In genomic region chr13:48561461-48562224, GRCh38 we compare ENCODE assay signal across 12 cellular contexts. TPM values are rescaled to one million over a fixed set of nuclear protein-coding genes. Genes with fewer than 3 reads are reported as not detected.
DNase-seq lines count a peak whose midpoint lies in the region; ATAC-seq and TF ChIP-seq lines count a peak whose summit lies in the region.
"Had no signal": no experiment of that assay in that cellular context is flagged by ENCODE, and none has a peak within 500 bp of the region (broad histone marks: within the 10 kb centered on the region; RNA-seq: fewer than 3 reads in every experiment).

No MANE protein-coding gene starts in this region.

- H3K79me1 ChIP-seq in neuronal stem cell (ENCODE audit: low read depth, low read length) = no peaks in the 10 kb centered on the region

- H3K9ac ChIP-seq in neuronal stem cell (ENCODE audit: low read depth, low read length, poor library complexity) = no peak overlapping the region

- no peak overlapping the region for H2BK12ac ChIP-seq in neuronal stem cell (ENCODE audit: low read length)

- H3K4me3 ChIP-seq in spleen (peak overlapping the region in 1 of 8 donors; percentile 45), neuronal stem cell (ENCODE audit: low read length in 2 of 2) (no peak overlapping the region)
- H3K4me3 ChIP-seq: upper lobe of left lung had no signal

- no peak overlapping the region for H3K4ac ChIP-seq in neuronal stem cell (ENCODE audit: low read length)

- peak overlapping the region in 7 of 8 donors; percentile 60 to 83 (median 78) for H3K27ac ChIP-seq in spleen
- H3K27ac ChIP-seq in neuronal stem cell (replicated peaks; ENCODE audit: low read length) = no peak overlapping the region
- H3K27ac ChIP-seq: WERI-Rb-1 had no signal

- H3K9me3 ChIP-seq in spleen = peaks cover 0 to 5% (median 0%) of the 10 kb centered on the region in 8 donors
- no peaks in the 10 kb centered on the region for H3K9me3 ChIP-seq in neuronal stem cell (replicated peaks in 1 of 2; ENCODE audit: control insufficient read depth in 2 of 2, insufficient read depth in 1 of 2, low read depth in 1 of 2, low read length in 2 of 2)
- H3K9me3 ChIP-seq: upper lobe of left lung had no signal

- no peak overlapping the region for H4K91ac ChIP-seq in neuronal stem cell (ENCODE audit: low read depth, low read length, poor library complexity)

- H3K18ac ChIP-seq in neuronal stem cell (ENCODE audit: low read length) = no peak overlapping the region

- no peak overlapping the region for H3K23ac ChIP-seq in neuronal stem cell (ENCODE audit: low read depth, low read length, poor library complexity)

- peak in 1 of 11 experiments; percentile 15 for TF ChIP-seq CTCF in spleen (IDR thresholded peaks at IDR 0.05 in 8 of 11, conservative IDR thresholded peaks at IDR 0.05 in 3 of 11)

- peaks cover 23 to 52% (median 45%) of the 10 kb centered on the region in 6 donors for H3K4me1 ChIP-seq in spleen
- H3K4me1 ChIP-seq in neuronal stem cell (ENCODE audit: control insufficient read depth in 2 of 2, insufficient read depth in 1 of 2, low read depth in 1 of 2, low read length in 2 of 2) = no peaks in the 10 kb centered on the region

- H4K8ac ChIP-seq in neuronal stem cell (ENCODE audit: low read depth, low read length) = no peak overlapping the region

- DNase-seq in activated CD4-positive, alpha-beta T cell treated with anti-CD3 and anti-CD28 coated beads for 48 hours = peak; percentile 11
- DNase-seq in activated CD4-positive, alpha-beta T cell treated with anti-CD3 and anti-CD28 coated beads, Interleukin-2, amount 50 U/mL, for 1 hour = no peak
- DNase-seq in RPMI7951 (ENCODE audit: low read depth) = peak; percentile 77
- DNase-seq in spleen = no peak
- no peak for DNase-seq in central memory CD4-positive, alpha-beta T cell
- no peak for DNase-seq in neuronal stem cell (ENCODE audit: low spot score)
- DNase-seq in NCI-H1105 treated with DMSO at 0.1 percent for 48 hours (lab: John Stamatoyannopoulos, UW) = no peak
- DNase-seq: HCEC 1CT, NCI-H524 treated with DMSO at 0.1 percent for 48 hours, WERI-Rb-1 had no signal

- no peak overlapping the region for H3K14ac ChIP-seq in neuronal stem cell (ENCODE audit: low read length)

- no peak overlapping the region for H2AK5ac ChIP-seq in neuronal stem cell (ENCODE audit: low read depth, low read length)

- no peak overlapping the region for H2BK120ac ChIP-seq in neuronal stem cell (ENCODE audit: low read depth, low read length)

- ATAC-seq in HG02938 (IDR thresholded peaks at IDR 0.05; ENCODE audit: unreplicated experiment) = peak; percentile 1

- no peaks in the 10 kb centered on the region for H3K36me3 ChIP-seq in spleen
- no peaks in the 10 kb centered on the region for H3K36me3 ChIP-seq in neuronal stem cell (replicated peaks in 1 of 2; ENCODE audit: control insufficient read depth in 2 of 2, insufficient read depth in 2 of 2, low read length in 2 of 2)
- H3K36me3 ChIP-seq: upper lobe of left lung, WERI-Rb-1 had no signal

- WGBS in spleen, 5 donors = 11 to 30% (median 27%) methylated on average over 1 of the region's 1 CpG
- no CpG with 5 or more reads among the region's 1 CpG for WGBS in neuronal stem cell (ENCODE audit: extremely low coverage in 2 of 2, insufficient read length in 2 of 2, insufficient replicate concordance in 1 of 2), 2 donors

- H3K27me3 ChIP-seq in spleen (replicated peaks in 1 of 7) (peaks cover 0 to 84% (median 6%) of the 10 kb centered on the region in 7 donors), neuronal stem cell (ENCODE audit: control insufficient read depth in 3 of 3, insufficient read depth in 3 of 3, low read depth in 1 of 3, low read length in 3 of 3) (no peaks in the 10 kb centered on the region)
- H3K27me3 ChIP-seq: upper lobe of left lung had no signal

- H2AFZ ChIP-seq in neuronal stem cell (ENCODE audit: low read length) = no peak overlapping the region

- H2BK15ac ChIP-seq in neuronal stem cell (ENCODE audit: low read length) = no peak overlapping the region

- no peak overlapping the region for H3K4me2 ChIP-seq in neuronal stem cell (ENCODE audit: insufficient read depth, low read length, poor library complexity, severe bottlenecking)

- TF ChIP-seq POLR2A in spleen (IDR thresholded peaks at IDR 0.05) = no peak

- intact Hi-C loops in spleen (cut with DNase I; ENCODE audit: low total_unique reads) = no loop called here

- no peak overlapping the region for H2BK5ac ChIP-seq in neuronal stem cell (ENCODE audit: low read length)

RNA-seq across cellular contexts. Expression of gene RCBTB2, which starts 28.8 kb away (rescaled TPM):
- 9.3 and 10.3 TPM in 2 replicates for total RNA-seq in RPMI7951 (2014; rRNA removed; shearing (Covaris generic))
- 10 to 100 TPM; 14.4 to 19.6 (median 15.9) TPM for total RNA-seq in spleen
- polyA plus RNA-seq in spleen = 10 to 100 TPM in 2 of 3 donors, 1 to 10 TPM in 1; 6.7 to 14.1 (median 12.5) TPM
- 17.5 TPM for polyA plus RNA-seq in neuronal stem cell (2013, experiment 1 of 2)
- 17.4 TPM for polyA plus RNA-seq in neuronal stem cell (2013, experiment 2 of 2)

Comparison
In these comparisons a context has a peak if more than half of its experiments do, and no peak if none do; other contexts are left out.
1. DNase-seq: peak in activated CD4-positive, alpha-beta T cell treated with anti-CD3 and anti-CD28 coated beads for 48 hours (single experiment) and RPMI7951 (single experiment); none in activated CD4-positive, alpha-beta T cell treated with anti-CD3 and anti-CD28 coated beads, Interleukin-2, amount 50 U/mL, for 1 hour (single experiment), spleen (single experiment), central memory CD4-positive, alpha-beta T cell (single experiment), neuronal stem cell (single experiment) and NCI-H1105 treated with DMSO at 0.1 percent for 48 hours (single experiment).